8 cellular contexts compared by ENCODE assay signal in the genomic region with DNA sequence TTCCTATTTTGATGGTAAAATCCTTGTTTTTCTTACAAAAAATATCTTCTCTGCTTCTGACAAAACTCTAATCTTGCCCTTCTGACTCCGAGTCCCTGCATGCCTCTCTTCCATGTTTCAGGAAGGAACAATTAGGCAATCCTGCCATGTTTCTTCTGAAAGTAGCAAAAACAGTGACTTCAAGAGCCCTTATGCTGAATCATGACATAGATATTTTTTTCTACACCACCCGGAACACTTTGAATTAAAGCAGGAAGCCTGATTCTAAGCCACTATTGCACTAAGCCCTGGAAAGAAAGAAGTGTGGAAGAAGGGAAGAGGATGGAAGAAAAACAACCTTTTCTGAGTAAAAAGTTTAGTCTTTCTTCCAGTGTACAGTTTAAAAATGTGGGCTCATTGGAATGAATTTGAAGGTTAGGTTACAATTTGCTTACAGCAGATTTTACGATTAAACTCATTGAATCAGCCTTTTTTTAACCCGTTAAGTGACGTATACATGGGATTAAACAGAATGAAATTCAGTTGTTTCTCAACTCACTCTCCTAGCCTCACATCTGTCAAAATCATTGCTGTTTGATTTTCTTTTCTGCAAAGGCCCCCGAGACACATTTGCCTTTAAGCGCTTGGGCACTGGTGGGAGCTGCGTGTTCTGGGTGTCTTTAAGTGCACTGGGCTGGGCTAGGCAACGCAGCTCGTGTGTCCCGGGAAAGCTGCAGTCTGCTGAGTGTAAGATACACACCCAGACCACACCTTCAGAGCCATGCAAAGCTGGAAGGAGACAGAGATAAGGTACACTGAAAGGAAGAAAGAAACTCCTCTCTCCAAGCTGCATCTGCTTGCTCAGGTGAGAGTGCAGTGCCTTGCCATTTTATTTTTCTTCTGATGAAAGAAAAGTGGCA.
A peak's percentile ranks its signal among the peaks of the same experiment; 100 is the strongest.
DNase-seq lines count a peak whose midpoint lies in the region; ATAC-seq, FAIRE-seq and TF ChIP-seq lines count a peak whose summit lies in the region.

No MANE protein-coding gene starts in this region.

- H3K36me3 ChIP-seq in GM23338 (ENCODE audit: insufficient read depth) (no peaks in the 10 kb centered on the region), thoracic aorta (no peaks in the 10 kb centered on the region)

- no peaks in the 10 kb centered on the region for H3K27me3 ChIP-seq in GM23338 (ENCODE audit: insufficient read depth)
- H3K27me3 ChIP-seq in right cardiac atrium (ENCODE audit: control insufficient read depth, insufficient read depth), result no peaks in the 10 kb centered on the region
- no peaks in the 10 kb centered on the region for H3K27me3 ChIP-seq in thoracic aorta (replicated peaks; ENCODE audit: insufficient read depth)
- no peaks in the 10 kb centered on the region for H3K27me3 ChIP-seq in dorsolateral prefrontal cortex

- H2AFZ ChIP-seq in GM23338, result peak overlapping the region; percentile 96

- no peak for TF ChIP-seq RAD21 in A549 (conservative IDR thresholded peaks at IDR 0.05 in 1 of 2, IDR thresholded peaks at IDR 0.05 in 1 of 2)

- H3K36me3 Mint-ChIP-seq in GM23338 (ENCODE audit: low read depth), result no peaks in the 10 kb centered on the region
- peaks cover 1% of the 10 kb centered on the region for H3K36me3 Mint-ChIP-seq in activated CD8-positive, alpha-beta T cell treated with anti-CD3 and anti-CD28 coated beads for 36 hours (ENCODE audit: low read depth)

- H4K20me1 ChIP-seq in GM23338 (replicated peaks; ENCODE audit: insufficient read depth), result no peaks in the 10 kb centered on the region

- peaks cover 9% of the 10 kb centered on the region for H3K4me1 Mint-ChIP-seq in GM23338
- peaks cover 30% of the 10 kb centered on the region for H3K4me1 Mint-ChIP-seq in activated CD8-positive, alpha-beta T cell treated with anti-CD3 and anti-CD28 coated beads for 36 hours (ENCODE audit: low read depth)

- TF ChIP-seq POLR2A in A549 (IDR thresholded peaks at IDR 0.05; ENCODE audit: low read length), result no peak

- H3K4me3 Mint-ChIP-seq in GM23338, result no peak overlapping the region
- no peak overlapping the region for H3K4me3 Mint-ChIP-seq in activated CD8-positive, alpha-beta T cell treated with anti-CD3 and anti-CD28 coated beads for 36 hours

- ATAC-seq in A549 (peak; percentile 76 to 81), GM23338 (peak; percentile 52), right cardiac atrium (peak; percentile 76 to 83), thoracic aorta (ENCODE audit: insufficient number of reproducible peaks, low FRiP score, low read depth) (peak; percentile 77), HG03196 (IDR thresholded peaks at IDR 0.05; ENCODE audit: unreplicated experiment) (no peak)
- ATAC-seq in activated CD8-positive, alpha-beta T cell treated with anti-CD3 and anti-CD28 coated beads for 36 hours, result peak; percentile 9

- H3K27ac ChIP-seq in A549 (peak overlapping the region; percentile 66 to 84), GM23338 (ENCODE audit: low read depth) (no peak overlapping the region), right cardiac atrium (ENCODE audit: low read length) (peak overlapping the region; percentile 59), thoracic aorta (peak overlapping the region; percentile 20 to 73), dorsolateral prefrontal cortex (peak overlapping the region in 1 of 59 donors; percentile 29)

- DNase-seq in A549 (ENCODE audit: low read depth in 1 of 2, low spot score in 1 of 2) (peak in 1 of 2 experiments; percentile 36), GM23338 (ENCODE audit: low spot score) (no peak), right cardiac atrium (peak in 1 of 3 donors; percentile 57), thoracic aorta (ENCODE audit: low spot score) (no peak), dorsolateral prefrontal cortex (no peak), superior temporal gyrus (ENCODE audit: extremely low spot score) (no peak)
- DNase-seq in activated CD8-positive, alpha-beta T cell treated with anti-CD3 and anti-CD28 coated beads for 36 hours, result no peak

- H3K4me3 ChIP-seq in A549, result 0 out of 3 replicates have a peak overlapping the region, but pooled peaks have one; percentile 13
- H3K4me3 ChIP-seq in GM23338, result no peak overlapping the region
- H3K4me3 ChIP-seq in right cardiac atrium (ENCODE audit: low read length), result no peak overlapping the region
- peak overlapping the region; percentile 44 for H3K4me3 ChIP-seq in thoracic aorta
- H3K4me3 ChIP-seq in dorsolateral prefrontal cortex, result no peak overlapping the region

- POLR2A ChIA-PET in A549 (lab: Yijun Ruan, JAX), result interaction anchor here (0.9 to 1.5 kb wide), 2 partner anchors 159 to 161 kb away, joined by 3 to 7 read pairs; a partner anchor contains a TSS
- POLR2A ChIA-PET in activated CD8-positive, alpha-beta T cell treated with anti-CD3 and anti-CD28 coated beads for 36 hours (lab: Charles Lee), result no interaction called here

- H3K4me1 ChIP-seq in A549, result peaks cover 47% of the 10 kb centered on the region
- H3K4me1 ChIP-seq in GM23338 (ENCODE audit: insufficient read depth), result 0 out of 2 replicates have a peak, but pooled peaks cover 5% of the 10 kb centered on the region
- peaks cover 4% of the 10 kb centered on the region for H3K4me1 ChIP-seq in right cardiac atrium (ENCODE audit: control insufficient read depth, insufficient read depth, low read length)
- peaks cover 30 to 32% of the 10 kb centered on the region in 2 donors for H3K4me1 ChIP-seq in thoracic aorta (ENCODE audit: control insufficient read depth in 1 of 2, low read depth in 2 of 2)

- 0 out of 2 replicates have a peak, but pooled peaks cover 7% of the 10 kb centered on the region for H3K9me2 ChIP-seq in GM23338 (ENCODE audit: insufficient read depth)

- no peaks in the 10 kb centered on the region for H3F3A ChIP-seq in GM23338 (replicated peaks; ENCODE audit: low read depth)

- no peaks in the 10 kb centered on the region for H3K9me3 Mint-ChIP-seq in GM23338
- H3K9me3 Mint-ChIP-seq in activated CD8-positive, alpha-beta T cell treated with anti-CD3 and anti-CD28 coated beads for 36 hours, result no peaks in the 10 kb centered on the region

- CTCF ChIA-PET in A549 (lab: Yijun Ruan, JAX), result interaction anchor here (0.6 kb wide), 1 partner anchor 427 kb away, joined by 3 read pairs; no protein-coding TSS in a partner anchor
- CTCF ChIA-PET in activated CD8-positive, alpha-beta T cell treated with anti-CD3 and anti-CD28 coated beads for 36 hours (lab: Charles Lee), result interaction anchor here (1.0 kb wide), 1 partner anchor 161 kb away, joined by 3 read pairs; no protein-coding TSS in a partner anchor

- no peak for TF ChIP-seq EP300 in A549 (IDR thresholded peaks at IDR 0.05)

- 19% methylated on average over 11 of the region's 11 CpGs for WGBS in A549 (ENCODE audit: missing lambda C conversion rate)
- WGBS in right cardiac atrium, result 49% methylated on average over 11 of the region's 11 CpGs

- peaks cover 8% of the 10 kb centered on the region for H3K27me3 Mint-ChIP-seq in GM23338 (ENCODE audit: insufficient read depth, low read depth, poor library complexity)
- no peaks in the 10 kb centered on the region for H3K27me3 Mint-ChIP-seq in activated CD8-positive, alpha-beta T cell treated with anti-CD3 and anti-CD28 coated beads for 36 hours

- no peak overlapping the region for H3K27ac Mint-ChIP-seq in GM23338
- peak overlapping the region; percentile 86 for H3K27ac Mint-ChIP-seq in activated CD8-positive, alpha-beta T cell treated with anti-CD3 and anti-CD28 coated beads for 36 hours

- TF ChIP-seq CTCF in A549 (IDR thresholded peaks at IDR 0.05) (no peak), GM23338 (conservative IDR thresholded peaks at IDR 0.05; ENCODE audit: low read depth in 2 of 2) (no peak), thoracic aorta (IDR thresholded peaks at IDR 0.05) (no peak), dorsolateral prefrontal cortex (IDR thresholded peaks at IDR 0.05 in 54 of 56, conservative IDR thresholded peaks at IDR 0.05 in 2 of 56; ENCODE audit: low read depth in 1 of 56, partially characterized antibody in 56 of 56) (no peak)
- TF ChIP-seq CTCF in activated CD8-positive, alpha-beta T cell treated with anti-CD3 and anti-CD28 coated beads for 36 hours (IDR thresholded peaks at IDR 0.05), result no peak

- peak overlapping the region; percentile 57 for H3K4me2 ChIP-seq in A549
- H3K4me2 ChIP-seq in GM23338, result no peak overlapping the region

- FAIRE-seq in A549 (lab: Jason Lieb, UNC), result no peak

- H3K9me3 ChIP-seq in A549, result no peaks in the 10 kb centered on the region
- H3K9me3 ChIP-seq in right cardiac atrium (ENCODE audit: control insufficient read depth, low read length), result no peaks in the 10 kb centered on the region
- H3K9me3 ChIP-seq in thoracic aorta, result no peaks in the 10 kb centered on the region

- intact Hi-C loops in activated CD8-positive, alpha-beta T cell treated with anti-CD3 and anti-CD28 coated beads for 36 hours (cut with micrococcal nuclease), result no loop called here
- intact Hi-C loops in right cardiac atrium (cut with DNase I) (no loop called here), dorsolateral prefrontal cortex (cut with DNase I) (no loop called here)

- H3K79me2 ChIP-seq in GM23338 (replicated peaks; ENCODE audit: insufficient read depth), result no peaks in the 10 kb centered on the region

TF ChIP-seq in A549, 52 proteins besides CTCF, POLR2A, EP300 and RAD21:
- TF ChIP-seq RFX5 (IDR thresholded peaks at IDR 0.05) (no peak), CEBPB (IDR thresholded peaks at IDR 0.05) (peak in 1 of 2 experiments; percentile 43; a peak in 2 of 4 replicates), MAFK (IDR thresholded peaks at IDR 0.05; ENCODE audit: partially characterized antibody) (peak; percentile 17)

Comparison
In these comparisons a context has a peak if more than half of its experiments do, and no peak if none do; other contexts are left out.
1. H3K4me3 ChIP-seq: peak in A549 (single experiment) and thoracic aorta (single experiment); none in GM23338 (single experiment), right cardiac atrium (single experiment) and dorsolateral prefrontal cortex (0 of 59).